Comparison of ENCODE assay signal across 2 cellular contexts in the genomic region with DNA sequence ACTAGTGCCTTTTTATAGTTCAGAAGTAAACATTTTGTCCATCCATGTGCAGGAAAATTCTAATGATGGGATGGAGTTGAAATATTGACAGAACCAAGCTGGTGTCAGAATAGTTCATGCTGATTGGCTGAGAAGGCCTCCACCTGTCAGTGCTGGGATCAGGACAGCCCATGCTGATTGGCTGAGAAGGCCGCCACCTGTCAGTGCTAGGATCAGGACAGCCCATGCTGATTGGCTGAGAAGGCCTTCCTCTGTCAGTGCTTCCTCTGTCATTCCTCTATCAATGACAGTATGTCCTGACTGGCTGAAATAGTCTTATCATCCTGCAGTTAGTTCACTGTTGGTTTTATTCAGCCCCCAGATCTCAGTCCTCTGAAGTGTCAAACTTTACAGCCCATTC.
TF ChIP-seq lines count a peak whose summit lies in the region.

No MANE protein-coding gene starts in this region.

TF ChIP-seq in GM23338, 12 proteins besides CTCF, POLR2A, EP300 and RAD21 (continues in another document):
- TF ChIP-seq ZNF114 (CRISPR knock-in tag; IDR thresholded peaks at IDR 0.05): no peak
- TF ChIP-seq POLR2AphosphoS5 (IDR thresholded peaks at IDR 0.05; ENCODE audit: low read depth): no peak
- no peak for TF ChIP-seq EZH2phosphoT487 (IDR thresholded peaks at IDR 0.05; ENCODE audit: unreplicated experiment)
- TF ChIP-seq, protein P1, sequence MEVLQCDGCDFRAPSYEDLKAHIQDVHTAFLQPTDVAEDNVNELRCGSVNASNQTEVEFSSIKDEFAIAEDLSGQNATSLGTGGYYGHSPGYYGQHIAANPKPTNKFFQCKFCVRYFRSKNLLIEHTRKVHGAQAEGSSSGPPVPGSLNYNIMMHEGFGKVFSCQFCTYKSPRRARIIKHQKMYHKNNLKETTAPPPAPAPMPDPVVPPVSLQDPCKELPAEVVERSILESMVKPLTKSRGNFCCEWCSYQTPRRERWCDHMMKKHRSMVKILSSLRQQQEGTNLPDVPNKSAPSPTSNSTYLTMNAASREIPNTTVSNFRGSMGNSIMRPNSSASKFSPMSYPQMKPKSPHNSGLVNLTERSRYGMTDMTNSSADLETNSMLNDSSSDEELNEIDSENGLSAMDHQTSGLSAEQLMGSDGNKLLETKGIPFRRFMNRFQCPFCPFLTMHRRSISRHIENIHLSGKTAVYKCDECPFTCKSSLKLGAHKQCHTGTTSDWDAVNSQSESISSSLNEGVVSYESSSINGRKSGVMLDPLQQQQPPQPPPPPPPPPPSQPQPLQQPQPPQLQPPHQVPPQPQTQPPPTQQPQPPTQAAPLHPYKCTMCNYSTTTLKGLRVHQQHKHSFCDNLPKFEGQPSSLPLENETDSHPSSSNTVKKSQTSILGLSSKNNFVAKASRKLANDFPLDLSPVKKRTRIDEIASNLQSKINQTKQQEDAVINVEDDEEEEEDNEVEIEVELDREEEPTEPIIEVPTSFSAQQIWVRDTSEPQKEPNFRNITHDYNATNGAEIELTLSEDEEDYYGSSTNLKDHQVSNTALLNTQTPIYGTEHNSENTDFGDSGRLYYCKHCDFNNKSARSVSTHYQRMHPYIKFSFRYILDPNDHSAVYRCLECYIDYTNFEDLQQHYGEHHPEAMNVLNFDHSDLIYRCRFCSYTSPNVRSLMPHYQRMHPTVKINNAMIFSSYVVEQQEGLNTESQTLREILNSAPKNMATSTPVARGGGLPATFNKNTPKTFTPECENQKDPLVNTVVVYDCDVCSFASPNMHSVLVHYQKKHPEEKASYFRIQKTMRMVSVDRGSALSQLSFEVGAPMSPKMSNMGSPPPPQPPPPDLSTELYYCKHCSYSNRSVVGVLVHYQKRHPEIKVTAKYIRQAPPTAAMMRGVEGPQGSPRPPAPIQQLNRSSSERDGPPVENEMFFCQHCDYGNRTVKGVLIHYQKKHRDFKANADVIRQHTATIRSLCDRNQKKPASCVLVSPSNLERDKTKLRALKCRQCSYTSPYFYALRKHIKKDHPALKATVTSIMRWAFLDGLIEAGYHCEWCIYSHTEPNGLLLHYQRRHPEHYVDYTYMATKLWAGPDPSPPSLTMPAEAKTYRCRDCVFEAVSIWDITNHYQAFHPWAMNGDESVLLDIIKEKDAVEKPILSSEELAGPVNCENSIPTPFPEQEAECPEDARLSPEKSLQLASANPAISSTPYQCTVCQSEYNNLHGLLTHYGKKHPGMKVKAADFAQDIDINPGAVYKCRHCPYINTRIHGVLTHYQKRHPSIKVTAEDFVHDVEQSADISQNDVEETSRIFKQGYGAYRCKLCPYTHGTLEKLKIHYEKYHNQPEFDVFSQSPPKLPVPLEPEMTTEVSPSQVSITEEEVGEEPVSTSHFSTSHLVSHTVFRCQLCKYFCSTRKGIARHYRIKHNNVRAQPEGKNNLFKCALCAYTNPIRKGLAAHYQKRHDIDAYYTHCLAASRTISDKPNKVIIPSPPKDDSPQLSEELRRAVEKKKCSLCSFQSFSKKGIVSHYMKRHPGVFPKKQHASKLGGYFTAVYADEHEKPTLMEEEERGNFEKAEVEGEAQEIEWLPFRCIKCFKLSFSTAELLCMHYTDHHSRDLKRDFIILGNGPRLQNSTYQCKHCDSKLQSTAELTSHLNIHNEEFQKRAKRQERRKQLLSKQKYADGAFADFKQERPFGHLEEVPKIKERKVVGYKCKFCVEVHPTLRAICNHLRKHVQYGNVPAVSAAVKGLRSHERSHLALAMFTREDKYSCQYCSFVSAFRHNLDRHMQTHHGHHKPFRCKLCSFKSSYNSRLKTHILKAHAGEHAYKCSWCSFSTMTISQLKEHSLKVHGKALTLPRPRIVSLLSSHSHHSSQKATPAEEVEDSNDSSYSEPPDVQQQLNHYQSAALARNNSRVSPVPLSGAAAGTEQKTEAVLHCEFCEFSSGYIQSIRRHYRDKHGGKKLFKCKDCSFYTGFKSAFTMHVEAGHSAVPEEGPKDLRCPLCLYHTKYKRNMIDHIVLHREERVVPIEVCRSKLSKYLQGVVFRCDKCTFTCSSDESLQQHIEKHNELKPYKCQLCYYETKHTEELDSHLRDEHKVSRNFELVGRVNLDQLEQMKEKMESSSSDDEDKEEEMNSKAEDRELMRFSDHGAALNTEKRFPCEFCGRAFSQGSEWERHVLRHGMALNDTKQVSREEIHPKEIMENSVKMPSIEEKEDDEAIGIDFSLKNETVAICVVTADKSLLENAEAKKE (CRISPR knock-in tag; IDR thresholded peaks at IDR 0.05): no peak
- TF ChIP-seq STAT1 (IDR thresholded peaks at IDR 0.05; ENCODE audit: unreplicated experiment): no peak
- TF ChIP-seq, protein P2, sequence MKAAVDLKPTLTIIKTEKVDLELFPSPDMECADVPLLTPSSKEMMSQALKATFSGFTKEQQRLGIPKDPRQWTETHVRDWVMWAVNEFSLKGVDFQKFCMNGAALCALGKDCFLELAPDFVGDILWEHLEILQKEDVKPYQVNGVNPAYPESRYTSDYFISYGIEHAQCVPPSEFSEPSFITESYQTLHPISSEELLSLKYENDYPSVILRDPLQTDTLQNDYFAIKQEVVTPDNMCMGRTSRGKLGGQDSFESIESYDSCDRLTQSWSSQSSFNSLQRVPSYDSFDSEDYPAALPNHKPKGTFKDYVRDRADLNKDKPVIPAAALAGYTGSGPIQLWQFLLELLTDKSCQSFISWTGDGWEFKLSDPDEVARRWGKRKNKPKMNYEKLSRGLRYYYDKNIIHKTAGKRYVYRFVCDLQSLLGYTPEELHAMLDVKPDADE (IDR thresholded peaks at IDR 0.05): no peak
- TF ChIP-seq CREB1 (CRISPR knock-in tag; IDR thresholded peaks at IDR 0.05; ENCODE audit: low read depth): no peak
- TF ChIP-seq ZNF331 (CRISPR knock-in tag; IDR thresholded peaks at IDR 0.05; ENCODE audit: low read depth): no peak
- no peak for TF ChIP-seq NANOG (IDR thresholded peaks at IDR 0.05; ENCODE audit: borderline replicate concordance)
- TF ChIP-seq, protein P3, sequence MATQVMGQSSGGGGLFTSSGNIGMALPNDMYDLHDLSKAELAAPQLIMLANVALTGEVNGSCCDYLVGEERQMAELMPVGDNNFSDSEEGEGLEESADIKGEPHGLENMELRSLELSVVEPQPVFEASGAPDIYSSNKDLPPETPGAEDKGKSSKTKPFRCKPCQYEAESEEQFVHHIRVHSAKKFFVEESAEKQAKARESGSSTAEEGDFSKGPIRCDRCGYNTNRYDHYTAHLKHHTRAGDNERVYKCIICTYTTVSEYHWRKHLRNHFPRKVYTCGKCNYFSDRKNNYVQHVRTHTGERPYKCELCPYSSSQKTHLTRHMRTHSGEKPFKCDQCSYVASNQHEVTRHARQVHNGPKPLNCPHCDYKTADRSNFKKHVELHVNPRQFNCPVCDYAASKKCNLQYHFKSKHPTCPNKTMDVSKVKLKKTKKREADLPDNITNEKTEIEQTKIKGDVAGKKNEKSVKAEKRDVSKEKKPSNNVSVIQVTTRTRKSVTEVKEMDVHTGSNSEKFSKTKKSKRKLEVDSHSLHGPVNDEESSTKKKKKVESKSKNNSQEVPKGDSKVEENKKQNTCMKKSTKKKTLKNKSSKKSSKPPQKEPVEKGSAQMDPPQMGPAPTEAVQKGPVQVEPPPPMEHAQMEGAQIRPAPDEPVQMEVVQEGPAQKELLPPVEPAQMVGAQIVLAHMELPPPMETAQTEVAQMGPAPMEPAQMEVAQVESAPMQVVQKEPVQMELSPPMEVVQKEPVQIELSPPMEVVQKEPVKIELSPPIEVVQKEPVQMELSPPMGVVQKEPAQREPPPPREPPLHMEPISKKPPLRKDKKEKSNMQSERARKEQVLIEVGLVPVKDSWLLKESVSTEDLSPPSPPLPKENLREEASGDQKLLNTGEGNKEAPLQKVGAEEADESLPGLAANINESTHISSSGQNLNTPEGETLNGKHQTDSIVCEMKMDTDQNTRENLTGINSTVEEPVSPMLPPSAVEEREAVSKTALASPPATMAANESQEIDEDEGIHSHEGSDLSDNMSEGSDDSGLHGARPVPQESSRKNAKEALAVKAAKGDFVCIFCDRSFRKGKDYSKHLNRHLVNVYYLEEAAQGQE (IDR thresholded peaks at IDR 0.05; ENCODE audit: unreplicated experiment): no peak

TF ChIP-seq in SK-N-SH, 30 proteins besides CTCF, POLR2A, EP300 and RAD21:
- TF ChIP-seq, protein P4, sequence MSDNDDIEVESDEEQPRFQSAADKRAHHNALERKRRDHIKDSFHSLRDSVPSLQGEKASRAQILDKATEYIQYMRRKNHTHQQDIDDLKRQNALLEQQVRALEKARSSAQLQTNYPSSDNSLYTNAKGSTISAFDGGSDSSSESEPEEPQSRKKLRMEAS (IDR thresholded peaks at IDR 0.05; ENCODE audit: low read depth): no peak
- TF ChIP-seq SIN3A (IDR thresholded peaks at IDR 0.05; ENCODE audit: borderline replicate concordance, low read depth, low read length): no peak
- TF ChIP-seq CHD2 (IDR thresholded peaks at IDR 0.05; ENCODE audit: low read length, partially characterized antibody): no peak
- TF ChIP-seq GATA2 (CRISPR knock-in tag; IDR thresholded peaks at IDR 0.05): no peak
- no peak for TF ChIP-seq GABPA (IDR thresholded peaks at IDR 0.05; ENCODE audit: low read depth)
- no peak for TF ChIP-seq RCOR1 (IDR thresholded peaks at IDR 0.05; ENCODE audit: low read length)
- no peak for TF ChIP-seq NFIC (IDR thresholded peaks at IDR 0.05; ENCODE audit: borderline replicate concordance)
- TF ChIP-seq NRF1 (IDR thresholded peaks at IDR 0.05; ENCODE audit: low read depth, low read length): no peak
- TF ChIP-seq EZH2phosphoT487 (IDR thresholded peaks at IDR 0.05; ENCODE audit: borderline replicate concordance, low read depth): no peak
- TF ChIP-seq RXRA (IDR thresholded peaks at IDR 0.05; ENCODE audit: borderline replicate concordance, low read depth): no peak
- TF ChIP-seq TAF1 (IDR thresholded peaks at IDR 0.05; ENCODE audit: borderline replicate concordance, low read depth, low read length): no peak
- TF ChIP-seq, protein P3 (IDR thresholded peaks at IDR 0.05; ENCODE audit: low read depth, low read length): no peak
- no peak for TF ChIP-seq FOXM1 (IDR thresholded peaks at IDR 0.05; ENCODE audit: low read depth)
- TF ChIP-seq, protein P5, sequence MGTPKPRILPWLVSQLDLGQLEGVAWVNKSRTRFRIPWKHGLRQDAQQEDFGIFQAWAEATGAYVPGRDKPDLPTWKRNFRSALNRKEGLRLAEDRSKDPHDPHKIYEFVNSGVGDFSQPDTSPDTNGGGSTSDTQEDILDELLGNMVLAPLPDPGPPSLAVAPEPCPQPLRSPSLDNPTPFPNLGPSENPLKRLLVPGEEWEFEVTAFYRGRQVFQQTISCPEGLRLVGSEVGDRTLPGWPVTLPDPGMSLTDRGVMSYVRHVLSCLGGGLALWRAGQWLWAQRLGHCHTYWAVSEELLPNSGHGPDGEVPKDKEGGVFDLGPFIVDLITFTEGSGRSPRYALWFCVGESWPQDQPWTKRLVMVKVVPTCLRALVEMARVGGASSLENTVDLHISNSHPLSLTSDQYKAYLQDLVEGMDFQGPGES (IDR thresholded peaks at IDR 0.05; ENCODE audit: low read depth, low read length): no peak
